22 cellular contexts compared by ENCODE assay signal in genomic region chr5:148421661-148422060, GRCh38. TPM values are rescaled to one million over a fixed set of nuclear protein-coding genes. Genes with fewer than 3 reads are reported as not detected.
DNase-seq lines count a peak whose midpoint lies in the region; ATAC-seq and TF ChIP-seq lines count a peak whose summit lies in the region.
"Had no signal": no experiment of that assay in that cellular context is flagged by ENCODE, and none has a peak within 500 bp of the region (broad histone marks: within the 10 kb centered on the region; RNA-seq: fewer than 3 reads in every experiment).

No MANE protein-coding gene starts in this region.

- 90 to 91% methylated on average over 2 of the region's 2 CpGs for WGBS in sigmoid colon, 2 donors

- H3K4me1 Mint-ChIP-seq in activated naive CD4-positive, alpha-beta T cell treated with anti-CD3 and anti-CD28 coated beads, Interleukin-2, amount 50 U/mL, for 24 hours: peaks cover 19% of the 10 kb centered on the region
- H3K4me1 Mint-ChIP-seq in activated naive CD4-positive, alpha-beta T cell treated with anti-CD3 and anti-CD28 coated beads for 36 hours (ENCODE audit: low read depth): peaks cover 7% of the 10 kb centered on the region
- H3K4me1 Mint-ChIP-seq in CD4-positive, alpha-beta memory T cell: peaks cover 0 to 10% (median 6%) of the 10 kb centered on the region in 4 donors
- H3K4me1 Mint-ChIP-seq in T-helper 17 cell: peaks cover 24% of the 10 kb centered on the region
- peaks cover 12% of the 10 kb centered on the region for H3K4me1 Mint-ChIP-seq in progenitor cell of endocrine pancreas (ENCODE audit: low read depth)

- no peak for TF ChIP-seq CTCF in progenitor cell of endocrine pancreas (IDR thresholded peaks at IDR 0.05; ENCODE audit: unreplicated experiment)
- no peak for TF ChIP-seq CTCF in sigmoid colon (IDR thresholded peaks at IDR 0.05)

- H3K4me3 Mint-ChIP-seq in activated naive CD4-positive, alpha-beta T cell treated with anti-CD3 and anti-CD28 coated beads, Interleukin-2, amount 50 U/mL, for 24 hours: no peak overlapping the region
- no peak overlapping the region for H3K4me3 Mint-ChIP-seq in activated naive CD4-positive, alpha-beta T cell treated with anti-CD3 and anti-CD28 coated beads for 36 hours
- H3K4me3 Mint-ChIP-seq in CD4-positive, alpha-beta memory T cell: no peak overlapping the region
- H3K4me3 Mint-ChIP-seq in T-helper 17 cell (no peak overlapping the region), progenitor cell of endocrine pancreas (ENCODE audit: low read depth) (no peak overlapping the region)

- H3K4me2 ChIP-seq in Karpas-422 (ENCODE audit: low read depth, low read length, poor library complexity, severe bottlenecking): no peak overlapping the region
- H3K4me2 ChIP-seq: A549 had no signal

- no peaks in the 10 kb centered on the region for H3K9me3 Mint-ChIP-seq in activated naive CD4-positive, alpha-beta T cell treated with anti-CD3 and anti-CD28 coated beads, Interleukin-2, amount 50 U/mL, for 24 hours
- no peaks in the 10 kb centered on the region for H3K9me3 Mint-ChIP-seq in activated naive CD4-positive, alpha-beta T cell treated with anti-CD3 and anti-CD28 coated beads for 36 hours
- H3K9me3 Mint-ChIP-seq in CD4-positive, alpha-beta memory T cell: no peaks in the 10 kb centered on the region
- no peaks in the 10 kb centered on the region for H3K9me3 Mint-ChIP-seq in progenitor cell of endocrine pancreas (ENCODE audit: low read depth)

- no peaks in the 10 kb centered on the region for H3K9me2 ChIP-seq in Karpas-422 (replicated peaks; ENCODE audit: insufficient read depth, low read length)

- H3K27me3 Mint-ChIP-seq in activated naive CD4-positive, alpha-beta T cell treated with anti-CD3 and anti-CD28 coated beads, Interleukin-2, amount 50 U/mL, for 24 hours: no peaks in the 10 kb centered on the region
- no peaks in the 10 kb centered on the region for H3K27me3 Mint-ChIP-seq in activated naive CD4-positive, alpha-beta T cell treated with anti-CD3 and anti-CD28 coated beads for 36 hours (ENCODE audit: low read depth)
- H3K27me3 Mint-ChIP-seq in CD4-positive, alpha-beta memory T cell: no peaks in the 10 kb centered on the region
- no peaks in the 10 kb centered on the region for H3K27me3 Mint-ChIP-seq in T-helper 17 cell
- H3K27me3 Mint-ChIP-seq in progenitor cell of endocrine pancreas: no peaks in the 10 kb centered on the region

- POLR2A ChIA-PET in CD4-positive, alpha-beta memory T cell (lab: Charles Lee; ENCODE audit: partially characterized antibody): interaction anchor here (0.6 kb wide), 1 partner anchor 175 kb away, joined by 3 read pairs; no protein-coding TSS in a partner anchor

- H3K36me3 ChIP-seq in CD4-positive, alpha-beta memory T cell (ENCODE audit: insufficient read depth, low read length): peaks cover 68% of the 10 kb centered on the region
- H3K36me3 ChIP-seq in Karpas-422 (ENCODE audit: insufficient read depth, low read length): peaks cover 84% of the 10 kb centered on the region
- peaks cover 25 to 87% (median 38%) of the 10 kb centered on the region in 4 donors for H3K36me3 ChIP-seq in sigmoid colon

- H3K27me3 ChIP-seq in CD4-positive, alpha-beta memory T cell (ENCODE audit: insufficient read depth, low read length): no peaks in the 10 kb centered on the region
- no peaks in the 10 kb centered on the region for H3K27me3 ChIP-seq in Karpas-422 (ENCODE audit: low read length)
- H3K27me3 ChIP-seq in sigmoid colon: no peaks in the 10 kb centered on the region
- H3K27me3 ChIP-seq: BE2C had no signal

- intact Hi-C loops in activated naive CD4-positive, alpha-beta T cell treated with anti-CD3 and anti-CD28 coated beads for 36 hours (cut with micrococcal nuclease): no loop called here
- intact Hi-C loops in CD4-positive, alpha-beta memory T cell (cut with micrococcal nuclease): no loop called here
- intact Hi-C loops in head of caudate nucleus (cut with DNase I) (no loop called here), sigmoid colon (cut with DNase I) (no loop called here)

- no peak overlapping the region for H2AFZ ChIP-seq in Karpas-422 (ENCODE audit: low read length)

- no peak for TF ChIP-seq POLR2A in sigmoid colon (IDR thresholded peaks at IDR 0.05)

- no peak for TF ChIP-seq EP300 in sigmoid colon (IDR thresholded peaks at IDR 0.05)

- no peak for ATAC-seq in T-helper 17 cell
- ATAC-seq: A549, HepG2, K562 had no signal

- H3K79me2 ChIP-seq in Karpas-422 (ENCODE audit: low read length): peaks cover 45% of the 10 kb centered on the region

- H3K9ac ChIP-seq in Karpas-422 (ENCODE audit: low read length): no peak overlapping the region

- H3K9me3 ChIP-seq in CD4-positive, alpha-beta memory T cell (ENCODE audit: control insufficient read depth in 1 of 2, low read length in 2 of 2): no peaks in the 10 kb centered on the region
- H3K9me3 ChIP-seq in T-helper 17 cell (ENCODE audit: control insufficient read depth, low read length, poor library complexity, severe bottlenecking) (no peaks in the 10 kb centered on the region), Karpas-422 (ENCODE audit: low read length) (no peaks in the 10 kb centered on the region), sigmoid colon (no peaks in the 10 kb centered on the region)
- H3K9me3 ChIP-seq: A549, BE2C had no signal

- no peak overlapping the region for H3K27ac ChIP-seq in CD4-positive, alpha-beta memory T cell (ENCODE audit: low read depth, low read length)
- no peak overlapping the region for H3K27ac ChIP-seq in Karpas-422 (ENCODE audit: low read length)
- no peak overlapping the region for H3K27ac ChIP-seq in sigmoid colon
- H3K27ac ChIP-seq: A549, RWPE1 had no signal

- no peaks in the 10 kb centered on the region for H3K4me1 ChIP-seq in CD4-positive, alpha-beta memory T cell (ENCODE audit: insufficient read depth, low read length)
- no peaks in the 10 kb centered on the region for H3K4me1 ChIP-seq in Karpas-422 (ENCODE audit: low read length)
- peaks cover 0 to 17% (median 6%) of the 10 kb centered on the region in 4 donors for H3K4me1 ChIP-seq in sigmoid colon
- H3K4me1 ChIP-seq: A549, BE2C had no signal

- CTCF ChIA-PET in activated naive CD4-positive, alpha-beta T cell treated with anti-CD3 and anti-CD28 coated beads for 36 hours (lab: Charles Lee): interaction anchor here (1.0 to 2.5 kb wide), 2 partner anchors 9 to 20 kb away, joined by 3 to 9 read pairs; no protein-coding TSS in a partner anchor
- CTCF ChIA-PET in CD4-positive, alpha-beta memory T cell (lab: Charles Lee; ENCODE audit: partially characterized antibody): interaction anchor here (1.5 kb wide), 2 partner anchors 22 to 309 kb away, joined by 4 to 10 read pairs; no protein-coding TSS in a partner anchor

- no peak for DNase-seq in activated naive CD4-positive, alpha-beta T cell treated with anti-CD3 and anti-CD28 coated beads for 36 hours
- no peak for DNase-seq in CD4-positive, alpha-beta memory T cell
- no peak for DNase-seq in T-helper 17 cell
- no peak for DNase-seq in progenitor cell of endocrine pancreas (ENCODE audit: low spot score, unreplicated experiment)
- no peak for DNase-seq in Karpas-422
- no peak for DNase-seq in head of caudate nucleus
- DNase-seq in sigmoid colon: no peak
- DNase-seq: BE2C; GOT3; HCEC 1CT; NCI-H1092; NCI-H2029 treated with DMSO at 0.1 percent for 48 hours; NCI-H226; NCI-H524; NCI-H774; NK-92 treated with Interleukin-12 subunit alpha and Interleukin-12 subunit beta, amount 100 ng/mL, for 24 hours; SHP77 treated with DMSO at 0.1 percent for 48 hours had no signal

- no peaks in the 10 kb centered on the region for H4K20me1 ChIP-seq in Karpas-422 (ENCODE audit: insufficient read depth, low read depth, low read length)

- H3K27ac Mint-ChIP-seq in activated naive CD4-positive, alpha-beta T cell treated with anti-CD3 and anti-CD28 coated beads, Interleukin-2, amount 50 U/mL, for 24 hours: peak overlapping the region; percentile 56
- H3K27ac Mint-ChIP-seq in activated naive CD4-positive, alpha-beta T cell treated with anti-CD3 and anti-CD28 coated beads for 36 hours: no peak overlapping the region
- peak overlapping the region in 5 of 7 donors; percentile 1 to 66 (median 36) for H3K27ac Mint-ChIP-seq in CD4-positive, alpha-beta memory T cell
- H3K27ac Mint-ChIP-seq in T-helper 17 cell: peak overlapping the region; percentile 82
- peak overlapping the region; percentile 30 for H3K27ac Mint-ChIP-seq in progenitor cell of endocrine pancreas

- no peak overlapping the region for H3K4me3 ChIP-seq in CD4-positive, alpha-beta memory T cell (ENCODE audit: low read length in 2 of 2)
- H3K4me3 ChIP-seq in Karpas-422 (ENCODE audit: low read length) (no peak overlapping the region), sigmoid colon (no peak overlapping the region)
- H3K4me3 ChIP-seq: A549, K562 had no signal

- H3K36me3 Mint-ChIP-seq in activated naive CD4-positive, alpha-beta T cell treated with anti-CD3 and anti-CD28 coated beads, Interleukin-2, amount 50 U/mL, for 24 hours: peaks cover 29% of the 10 kb centered on the region
- H3K36me3 Mint-ChIP-seq in activated naive CD4-positive, alpha-beta T cell treated with anti-CD3 and anti-CD28 coated beads for 36 hours (ENCODE audit: low read depth): peaks cover 36% of the 10 kb centered on the region
- H3K36me3 Mint-ChIP-seq in CD4-positive, alpha-beta memory T cell: peaks cover 70 to 86% of the 10 kb centered on the region in 2 donors
- H3K36me3 Mint-ChIP-seq in T-helper 17 cell (ENCODE audit: low read depth) (peaks cover 28% of the 10 kb centered on the region), progenitor cell of endocrine pancreas (ENCODE audit: insufficient read depth) (peaks cover 37% of the 10 kb centered on the region)

RNA-seq across cellular contexts. Expression of gene FBXO38, which starts 37.9 kb away (rescaled TPM):
- 10 to 100 TPM; 31.7 to 34.2 TPM for total RNA-seq in activated naive CD4-positive, alpha-beta T cell treated with anti-CD3 and anti-CD28 coated beads for 36 hours
- total RNA-seq in CD4-positive, alpha-beta memory T cell: 10 to 100 TPM; 77.3 to 78.3 TPM
- polyA plus RNA-seq in CD4-positive, alpha-beta memory T cell: 10 to 100 TPM in 1 of 2 donors, 1 to 10 TPM in 1; 7.6 to 24.3 TPM
- total RNA-seq in T-helper 17 cell (10 to 100 TPM; 51.2 to 51.7 TPM), progenitor cell of endocrine pancreas (65.0 and 68.1 TPM in 2 replicates), sigmoid colon (10 to 100 TPM; 46.0 to 59.6 (median 53.5) TPM)
- 56.7 and 130 TPM in 2 replicates for total RNA-seq in Karpas-422 (2014; rRNA removed; shearing (Covaris generic); ENCODE audit: low replicate concordance)
- 10 to 100 TPM; 11.4 to 17.4 (median 12.7) TPM for polyA plus RNA-seq in sigmoid colon
